Comparison of ENCODE assay signal across 14 cellular contexts in the genomic region with DNA sequence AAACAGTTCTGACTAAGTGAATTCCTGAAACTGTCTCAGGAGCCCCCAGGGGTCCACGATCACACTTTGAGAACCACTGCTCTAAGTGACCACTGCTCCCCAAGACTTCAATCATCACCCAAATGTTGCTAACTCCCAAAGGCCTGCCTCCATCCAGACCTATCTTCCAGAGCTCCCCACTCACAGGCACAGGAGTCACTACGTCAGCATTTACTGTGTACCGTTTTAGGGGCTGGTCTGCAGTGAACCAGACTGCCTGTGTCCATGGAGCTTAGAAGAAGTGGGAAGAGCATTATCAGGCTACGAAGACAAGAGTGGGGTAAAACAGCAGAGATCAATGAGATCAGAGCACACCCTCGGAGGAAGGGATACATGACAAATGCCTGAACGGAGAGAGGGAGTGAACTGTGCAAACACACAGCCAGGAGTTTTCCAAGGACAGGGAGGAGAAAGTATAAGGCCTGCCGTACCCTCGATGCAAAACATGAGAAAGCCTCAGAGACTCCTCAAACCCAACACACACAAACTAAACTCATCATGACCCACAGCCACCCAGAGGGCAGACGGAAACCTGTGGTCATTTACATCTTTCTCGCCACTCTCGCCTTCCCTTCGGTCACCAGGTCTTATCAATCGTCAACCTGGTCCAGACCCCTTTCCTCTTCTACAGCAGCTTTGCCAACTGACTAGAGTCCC. TPM values are rescaled to one million over a fixed set of nuclear protein-coding genes. Genes with fewer than 3 reads are reported as not detected.
DNase-seq lines count a peak whose midpoint lies in the region; ATAC-seq, FAIRE-seq and TF ChIP-seq lines count a peak whose summit lies in the region.
"Had no signal": no experiment of that assay in that cellular context is flagged by ENCODE, and none has a peak within 500 bp of the region (broad histone marks: within the 10 kb centered on the region; RNA-seq: fewer than 3 reads in every experiment).

No MANE protein-coding gene starts in this region.

- no peak for TF ChIP-seq POLR2A in spleen (IDR thresholded peaks at IDR 0.05)

- peak overlapping the region; percentile 62 for H3K27ac Mint-ChIP-seq in activated CD4-positive, alpha-beta T cell treated with anti-CD3 and anti-CD28 coated beads, Interleukin-2, amount 10 ng/mL, durations not matched to agents 24 days and 14 days
- H3K27ac Mint-ChIP-seq in WTC11: peak overlapping the region; percentile 72

- H3K4me1 Mint-ChIP-seq in activated CD4-positive, alpha-beta T cell treated with anti-CD3 and anti-CD28 coated beads, Interleukin-2, amount 10 ng/mL, durations not matched to agents 24 days and 14 days: peaks cover 41% of the 10 kb centered on the region
- peaks cover 48% of the 10 kb centered on the region for H3K4me1 Mint-ChIP-seq in WTC11

- POLR2A ChIA-PET in WTC11 (lab: Charles Lee): no interaction called here

- H3K27me3 Mint-ChIP-seq in activated CD4-positive, alpha-beta T cell treated with anti-CD3 and anti-CD28 coated beads, Interleukin-2, amount 10 ng/mL, durations not matched to agents 24 days and 14 days: no peaks in the 10 kb centered on the region
- H3K27me3 Mint-ChIP-seq in WTC11 (ENCODE audit: low read depth): no peaks in the 10 kb centered on the region

- no peak overlapping the region for H3K9ac ChIP-seq in kidney (ENCODE audit: low read length in 2 of 2)

- no peak overlapping the region for H3K4me3 Mint-ChIP-seq in activated CD4-positive, alpha-beta T cell treated with anti-CD3 and anti-CD28 coated beads, Interleukin-2, amount 10 ng/mL, durations not matched to agents 24 days and 14 days
- H3K4me3 Mint-ChIP-seq in WTC11: no peak overlapping the region

- WGBS in spleen, 5 donors: 55 to 72% (median 58%) methylated on average over 13 of the region's 13 CpGs

- peak; percentile 18 for ATAC-seq in WTC11
- no peak for ATAC-seq in GM21576 (IDR thresholded peaks at IDR 0.05; ENCODE audit: unreplicated experiment)

- H3K36me3 Mint-ChIP-seq in activated CD4-positive, alpha-beta T cell treated with anti-CD3 and anti-CD28 coated beads, Interleukin-2, amount 10 ng/mL, durations not matched to agents 24 days and 14 days (ENCODE audit: low read depth): peaks cover 37% of the 10 kb centered on the region
- H3K36me3 Mint-ChIP-seq in WTC11: peaks cover 27% of the 10 kb centered on the region

- intact Hi-C loops in activated CD4-positive, alpha-beta T cell treated with anti-CD3 and anti-CD28 coated beads, Interleukin-2, amount 10 ng/mL, durations not matched to agents 24 days and 14 days (cut with micrococcal nuclease): no loop called here
- intact Hi-C loops in kidney (cut with DNase I) (no loop called here), spleen (cut with DNase I; ENCODE audit: low total_unique reads) (loop anchor here (10.0 kb wide), 1 partner anchor 76 kb away; no protein-coding TSS in a partner anchor)

- no peak overlapping the region for H3K27ac ChIP-seq in kidney (ENCODE audit: low read depth in 2 of 2, low read length in 2 of 2)
- H3K27ac ChIP-seq in spleen: peak overlapping the region in 2 of 8 donors; percentile 11 to 30
- H3K27ac ChIP-seq: sigmoid colon, thyroid gland had no signal

- peaks cover 26 to 32% of the 10 kb centered on the region in 2 donors for H3K4me1 ChIP-seq in kidney (ENCODE audit: control insufficient read depth in 1 of 2, insufficient read depth in 1 of 2, low read depth in 1 of 2, low read length in 2 of 2)
- H3K4me1 ChIP-seq in spleen: peaks cover 64 to 100% (median 97%) of the 10 kb centered on the region in 6 donors

- CTCF ChIA-PET in WTC11 (lab: Charles Lee): no interaction called here

- H3K9me3 ChIP-seq in kidney (ENCODE audit: control insufficient read depth in 1 of 2, low read length in 2 of 2): no peaks in the 10 kb centered on the region
- no peaks in the 10 kb centered on the region for H3K9me3 ChIP-seq in spleen
- H3K9me3 ChIP-seq: sigmoid colon, thyroid gland had no signal

- H3K4me3 ChIP-seq in kidney (ENCODE audit: low read length in 2 of 2): peak overlapping the region in 1 of 2 donors; percentile 1
- no peak overlapping the region for H3K4me3 ChIP-seq in spleen
- H3K4me3 ChIP-seq: sigmoid colon, thyroid gland had no signal

- no peak for FAIRE-seq in kidney (lab: Jason Lieb, UNC)
- FAIRE-seq: A204.1 had no signal

- no peak for DNase-seq in activated CD4-positive, alpha-beta T cell treated with anti-CD3 and anti-CD28 coated beads, Interleukin-2, amount 10 ng/mL, durations not matched to agents 24 days and 14 days
- DNase-seq in activated CD4-positive, alpha-beta T cell treated with anti-CD3 and anti-CD28 coated beads, Interleukin-2, amount 50 U/mL, for 48 hours: no peak
- DNase-seq in WTC11 (ENCODE audit: low spot score): no peak
- peak; percentile 1 for DNase-seq in kidney
- peak; percentile 22 for DNase-seq in spleen
- DNase-seq in hippocampal formation (lab: John Stamatoyannopoulos, UW): no peak
- no peak for DNase-seq in HCEC 1CT
- DNase-seq: DMS 273 treated with DMSO at 0.1 percent for 48 hours, NCI-H345, sigmoid colon, thyroid gland had no signal

- no peak for TF ChIP-seq CTCF in WTC11 (IDR thresholded peaks at IDR 0.05)
- no peak for TF ChIP-seq CTCF in kidney (IDR thresholded peaks at IDR 0.05; ENCODE audit: borderline replicate concordance, extremely low read depth, insufficient read depth)
- TF ChIP-seq CTCF in spleen (IDR thresholded peaks at IDR 0.05 in 8 of 11, conservative IDR thresholded peaks at IDR 0.05 in 3 of 11): no peak

- H3K36me3 ChIP-seq in kidney (ENCODE audit: control insufficient read depth in 1 of 2, insufficient read depth in 2 of 2, low read length in 2 of 2) (peaks cover 7 to 8% of the 10 kb centered on the region in 2 donors), spleen (peaks cover 0 to 49% (median 11%) of the 10 kb centered on the region in 6 donors)
- H3K36me3 ChIP-seq: thyroid gland had no signal

- no peaks in the 10 kb centered on the region for H3K27me3 ChIP-seq in spleen (replicated peaks in 1 of 7)
- H3K27me3 ChIP-seq: sigmoid colon, thyroid gland had no signal

- no peaks in the 10 kb centered on the region for H3K9me3 Mint-ChIP-seq in activated CD4-positive, alpha-beta T cell treated with anti-CD3 and anti-CD28 coated beads, Interleukin-2, amount 10 ng/mL, durations not matched to agents 24 days and 14 days
- H3K9me3 Mint-ChIP-seq in WTC11: peaks cover 7% of the 10 kb centered on the region

TF ChIP-seq in WTC11, 78 proteins besides CTCF, POLR2A, EP300 and RAD21 (continues in another document):
- TF ChIP-seq, protein P1, sequence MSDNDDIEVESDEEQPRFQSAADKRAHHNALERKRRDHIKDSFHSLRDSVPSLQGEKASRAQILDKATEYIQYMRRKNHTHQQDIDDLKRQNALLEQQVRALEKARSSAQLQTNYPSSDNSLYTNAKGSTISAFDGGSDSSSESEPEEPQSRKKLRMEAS (CRISPR knock-in tag; IDR thresholded peaks at IDR 0.05): no peak
- no peak for TF ChIP-seq ZNF281 (CRISPR knock-in tag; IDR thresholded peaks at IDR 0.05)

RNA-seq across cellular contexts. Expression of gene GNB1, which starts 10.1 kb away (rescaled TPM):
- 403 and 422 TPM in 2 replicates for total RNA-seq in activated CD4-positive, alpha-beta T cell treated with anti-CD3 and anti-CD28 coated beads, Interleukin-2, amount 10 ng/mL, durations not matched to agents 24 days and 14 days
- total RNA-seq in WTC11 (2021) (339 to 383 TPM (median 360 TPM) in 3 replicates), kidney (347 TPM), spleen (100 to 1,000 TPM; 186 to 304 (median 273) TPM)
- polyA plus RNA-seq in kidney (ENCODE audit: insufficient read depth, low read depth, low replicate concordance) (144 TPM), spleen (100 to 1,000 TPM in 1 of 3 donors, 10 to 100 TPM in 2; 76.0 to 132 (median 95.5) TPM)

RNA-seq across cellular contexts. Expression of gene CALML6, which starts 34.3 kb away (rescaled TPM):
- 0.59 TPM in 1 of 2 replicates, not detected in the other for total RNA-seq in activated CD4-positive, alpha-beta T cell treated with anti-CD3 and anti-CD28 coated beads, Interleukin-2, amount 10 ng/mL, durations not matched to agents 24 days and 14 days
- total RNA-seq in WTC11 (2021) (0.87 to 2.1 TPM (median 1.9 TPM) in 3 replicates), kidney (0.13 TPM), spleen (1 to 10 TPM in 1 of 7 donors, under 1 TPM in 4, not detected in 2; 0.34 to 3.0 (median 0.66) TPM)
- polyA plus RNA-seq in kidney (ENCODE audit: insufficient read depth, low read depth, low replicate concordance) (1.2 TPM), spleen (1 to 10 TPM in 1 of 3 donors, under 1 TPM in 2; 0.58 to 1.8 (median 0.85) TPM)
- total RNA-seq: HT1080 had no signal

RNA-seq across cellular contexts. Expression of gene TMEM52, which starts 38.3 kb away (rescaled TPM):
- total RNA-seq in activated CD4-positive, alpha-beta T cell treated with anti-CD3 and anti-CD28 coated beads, Interleukin-2, amount 10 ng/mL, durations not matched to agents 24 days and 14 days: 1.1 and 3.1 TPM in 2 replicates
- 15.0 to 21.9 TPM (median 20.0 TPM) in 3 replicates for total RNA-seq in WTC11 (2021)
- 0.50 TPM for total RNA-seq in kidney
- polyA plus RNA-seq in kidney (ENCODE audit: insufficient read depth, low read depth, low replicate concordance): 5.1 TPM
- total RNA-seq in spleen: 1 to 10 TPM in 6 of 7 donors, not detected in 1; 1.1 to 4.7 (median 1.8) TPM
- polyA plus RNA-seq in spleen: 1 to 10 TPM in 1 of 3 donors, under 1 TPM in 2; 0.35 to 1.9 (median 0.64) TPM
- total RNA-seq: thyroid gland had no signal

Comparison
In these comparisons a context has a peak if more than half of its experiments do, and no peak if none do; other contexts are left out.
1. DNase-seq: peak in kidney (single experiment) and spleen (single experiment); none in activated CD4-positive, alpha-beta T cell treated with anti-CD3 and anti-CD28 coated beads, Interleukin-2, amount 10 ng/mL, durations not matched to agents 24 days and 14 days (single experiment), activated CD4-positive, alpha-beta T cell treated with anti-CD3 and anti-CD28 coated beads, Interleukin-2, amount 50 U/mL, for 48 hours (0 of 2), WTC11 (single experiment), hippocampal formation (0 of 2) and HCEC 1CT (single experiment).